ENCODE assay signal across 1 cellular context in genomic region chr6:138662474-138662873, GRCh38.
TF ChIP-seq lines count a peak whose summit lies in the region.

No MANE protein-coding gene starts in this region.

TF ChIP-seq in GM23338, 12 proteins besides CTCF, POLR2A, EP300 and RAD21 (continued from another document):
- TF ChIP-seq ZNF462 (CRISPR knock-in tag; IDR thresholded peaks at IDR 0.05), result no peak
- no peak for TF ChIP-seq POLR2AphosphoS5 (IDR thresholded peaks at IDR 0.05; ENCODE audit: low read depth)
- TF ChIP-seq NANOG (IDR thresholded peaks at IDR 0.05; ENCODE audit: borderline replicate concordance), result no peak
- no peak for TF ChIP-seq JUNB (IDR thresholded peaks at IDR 0.05; ENCODE audit: unreplicated experiment)
- no peak for TF ChIP-seq EZH2 (IDR thresholded peaks at IDR 0.05; ENCODE audit: low read depth, unreplicated experiment)
- TF ChIP-seq ZNF114 (CRISPR knock-in tag; IDR thresholded peaks at IDR 0.05), result no peak
TF ChIP-seq in GM23338: peak in this region for 0.
